23 cellular contexts compared by ENCODE assay signal in genomic region chr16:35134471-35134870, GRCh38.
DNase-seq lines count a peak whose midpoint lies in the region; ATAC-seq and TF ChIP-seq lines count a peak whose summit lies in the region.
"Had no signal": no experiment of that assay in that cellular context is flagged by ENCODE, and none has a peak within 500 bp of the region (broad histone marks: within the 10 kb centered on the region; RNA-seq: fewer than 3 reads in every experiment).

No MANE protein-coding gene starts in this region.

- DNase-seq in RWPE1 (ENCODE audit: low spot score) (peak; percentile 15), trophoblast cell (peak; percentile 12 to 72), SW 1271 (lab: John Stamatoyannopoulos, UW) (no peak), uterus (no peak), NCI-H1105 (lab: John Stamatoyannopoulos, UW) (no peak)
- DNase-seq: AML-193; CD4-positive, alpha-beta T cell; EL; GDM1; MV-4-11; NCI-H1105 treated with DMSO at 0.1 percent for 48 hours; NCI-H146; NCI-H446; NCI-H526; NCI-H82; NK-92 treated with Interleukin-12 subunit alpha and Interleukin-12 subunit beta, amount 100 ng/mL, for 24 hours; SK-N-SH had no signal

- peak; percentile 92 for TF ChIP-seq EP300 in Ishikawa (IDR thresholded peaks at IDR 0.05; ENCODE audit: borderline replicate concordance)

- CTCF ChIA-PET in RWPE1 (lab: Yijun Ruan, JAX): no interaction called here

- no peak overlapping the region for H3K27ac ChIP-seq in RWPE1
- H3K27ac ChIP-seq in trophoblast cell (ENCODE audit: low read depth, low read length): no peak overlapping the region
- H3K27ac ChIP-seq in uterus: no peak overlapping the region
- H3K27ac ChIP-seq: A549; BLaER1 treated with 17β-estradiol and CSF1 and Interleukin-3, amounts not matched to agents 10 nM and 100 nM had no signal

- H2AK5ac ChIP-seq in trophoblast cell (ENCODE audit: low read length): no peak overlapping the region

- intact Hi-C loops in uterus (cut with DNase I; ENCODE audit: low total_unique reads): no loop called here

- H3K14ac ChIP-seq in trophoblast cell (ENCODE audit: low read length): no peak overlapping the region

- H3K4ac ChIP-seq in trophoblast cell (ENCODE audit: low read depth, low read length): no peak overlapping the region

- H3K4me2 ChIP-seq in trophoblast cell (ENCODE audit: low read length): no peak overlapping the region
- H3K4me2 ChIP-seq: A549; BLaER1 treated with 17β-estradiol and CSF1 and Interleukin-3, amounts not matched to agents 10 nM and 100 nM; SK-N-SH had no signal

- TF ChIP-seq POLR2A in uterus (IDR thresholded peaks at IDR 0.05): no peak

- TF ChIP-seq RAD21 in Ishikawa (IDR thresholded peaks at IDR 0.05; ENCODE audit: low read depth): no peak

- ATAC-seq in esophagus mucosa: peak; percentile 99
- ATAC-seq in GM18858 (IDR thresholded peaks at IDR 0.05; ENCODE audit: unreplicated experiment): no peak
- ATAC-seq: A549, HCT116 had no signal

- H3K9me3 ChIP-seq in trophoblast cell (ENCODE audit: insufficient read depth, low read depth, low read length): peaks cover 10% of the 10 kb centered on the region
- no peaks in the 10 kb centered on the region for H3K9me3 ChIP-seq in uterus
- H3K9me3 ChIP-seq: A549; BLaER1 treated with 17β-estradiol and CSF1 and Interleukin-3, amounts not matched to agents 10 nM and 100 nM; SK-N-SH had no signal

- no peak overlapping the region for H3K4me3 ChIP-seq in trophoblast cell (ENCODE audit: low read depth, low read length)
- no peak overlapping the region for H3K4me3 ChIP-seq in uterus
- H3K4me3 ChIP-seq: A549; BLaER1 treated with 17β-estradiol and CSF1 and Interleukin-3, amounts not matched to agents 10 nM and 100 nM had no signal

- H3K4me1 ChIP-seq in trophoblast cell (ENCODE audit: control insufficient read depth in 1 of 2, insufficient read depth in 2 of 2, low read length in 2 of 2): no peaks in the 10 kb centered on the region
- H3K4me1 ChIP-seq in uterus: no peaks in the 10 kb centered on the region
- H3K4me1 ChIP-seq: A549; BLaER1 treated with 17β-estradiol and CSF1 and Interleukin-3, amounts not matched to agents 10 nM and 100 nM had no signal

- no peaks in the 10 kb centered on the region for H3K79me1 ChIP-seq in trophoblast cell (ENCODE audit: low read length)

- no peak overlapping the region for H4K91ac ChIP-seq in trophoblast cell (ENCODE audit: low read depth, low read length)

- no peak for TF ChIP-seq CTCF in RWPE1 (conservative IDR thresholded peaks at IDR 0.05; ENCODE audit: low read depth)
- TF ChIP-seq CTCF in uterus (IDR thresholded peaks at IDR 0.05): no peak

- H3K36me3 ChIP-seq in trophoblast cell (ENCODE audit: control insufficient read depth in 1 of 2, insufficient read depth in 2 of 2, low read length in 2 of 2) (no peaks in the 10 kb centered on the region), uterus (no peaks in the 10 kb centered on the region)
- H3K36me3 ChIP-seq: BLaER1 treated with 17β-estradiol and CSF1 and Interleukin-3, amounts not matched to agents 10 nM and 100 nM had no signal

- no peak overlapping the region for H2AFZ ChIP-seq in trophoblast cell (ENCODE audit: insufficient read depth, low read length, poor library complexity)

- no peak overlapping the region for H3K18ac ChIP-seq in trophoblast cell (ENCODE audit: low read length)

- POLR2A ChIA-PET in RWPE1 (lab: Yijun Ruan, JAX; ENCODE audit: low non-redundant PET): no interaction called here

- no peak overlapping the region for H2BK12ac ChIP-seq in trophoblast cell (ENCODE audit: low read length)

- H3K79me2 ChIP-seq in trophoblast cell (ENCODE audit: control insufficient read depth, insufficient read depth, low read length, poor library complexity): no peaks in the 10 kb centered on the region

- no peaks in the 10 kb centered on the region for H3K27me3 ChIP-seq in trophoblast cell (ENCODE audit: insufficient read depth, low read length)
- H3K27me3 ChIP-seq in uterus: no peaks in the 10 kb centered on the region
- H3K27me3 ChIP-seq: BLaER1 treated with 17β-estradiol and CSF1 and Interleukin-3, amounts not matched to agents 10 nM and 100 nM had no signal

- H4K12ac ChIP-seq in trophoblast cell (ENCODE audit: low read depth, low read length): no peak overlapping the region

- no CpG with 5 or more reads among the region's 2 CpGs for WGBS in trophoblast cell (ENCODE audit: extremely low coverage, insufficient coverage, insufficient read length)

- H2BK5ac ChIP-seq in trophoblast cell (ENCODE audit: low read depth, low read length, poor library complexity): no peak overlapping the region

- H2BK120ac ChIP-seq in trophoblast cell (ENCODE audit: insufficient read depth, low read length, poor library complexity): no peak overlapping the region

- H4K8ac ChIP-seq in trophoblast cell (ENCODE audit: low read depth, low read length): no peak overlapping the region

- H3K9ac ChIP-seq in trophoblast cell (ENCODE audit: low read length): no peak overlapping the region
- H3K9ac ChIP-seq: BLaER1 treated with 17β-estradiol and CSF1 and Interleukin-3, amounts not matched to agents 10 nM and 100 nM; SK-N-SH had no signal

- no peak overlapping the region for H3K23ac ChIP-seq in trophoblast cell (ENCODE audit: low read length)

TF ChIP-seq in Ishikawa, 13 proteins besides CTCF, POLR2A, EP300 and RAD21:
- TF ChIP-seq CEBPB (IDR thresholded peaks at IDR 0.05) (peak; percentile 97), FOXM1 (IDR thresholded peaks at IDR 0.05; ENCODE audit: borderline replicate concordance, low read depth) (peak; percentile 79), MAX (IDR thresholded peaks at IDR 0.05) (peak; percentile 75), ZBTB7A (IDR thresholded peaks at IDR 0.05; ENCODE audit: low read depth) (no peak), USF1 (IDR thresholded peaks at IDR 0.05) (no peak), EGR1 (IDR thresholded peaks at IDR 0.05) (no peak), TEAD4 (IDR thresholded peaks at IDR 0.05) (peak; percentile 87), NFIC (IDR thresholded peaks at IDR 0.05) (peak; percentile 87), TCF12 (IDR thresholded peaks at IDR 0.05; ENCODE audit: low read depth) (peak; percentile 98)
TF ChIP-seq in Ishikawa: peak in this region for 6.

Comparison
In these comparisons a context has a peak if more than half of its experiments do, and no peak if none do; other contexts are left out.
1. DNase-seq: peak in RWPE1 (single experiment) and trophoblast cell (2 of 2); none in SW 1271 (0 of 2), uterus (0 of 2) and NCI-H1105 (single experiment).